Comparison of ENCODE assay signal across 1 cellular context in genomic region chr7:116924741-116925140, GRCh38.
TF ChIP-seq lines count a peak whose summit lies in the region.

No MANE protein-coding gene starts in this region.

TF ChIP-seq in IMR-90, 13 proteins besides CTCF, POLR2A, EP300 and RAD21 (continued from another document):
- no peak for TF ChIP-seq MAZ (IDR thresholded peaks at IDR 0.05; ENCODE audit: borderline replicate concordance, low read depth, low read length)
- no peak for TF ChIP-seq USF2 (IDR thresholded peaks at IDR 0.05; ENCODE audit: low read depth, low read length)
- no peak for TF ChIP-seq SMC3 (IDR thresholded peaks at IDR 0.05; ENCODE audit: low read depth, low read length)
- no peak for TF ChIP-seq MXI1 (IDR thresholded peaks at IDR 0.05; ENCODE audit: borderline replicate concordance, low read depth, low read length)
- no peak for TF ChIP-seq BHLHE40 (IDR thresholded peaks at IDR 0.05; ENCODE audit: low read depth, low read length)
- TF ChIP-seq CHD1 (IDR thresholded peaks at IDR 0.05; ENCODE audit: low read depth, low read length) = no peak
- no peak for TF ChIP-seq FOS (IDR thresholded peaks at IDR 0.05; ENCODE audit: low read depth, low read length)
- TF ChIP-seq ELK1 (IDR thresholded peaks at IDR 0.05; ENCODE audit: borderline replicate concordance, low read depth, low read length) = no peak
- TF ChIP-seq RCOR1 (IDR thresholded peaks at IDR 0.05; ENCODE audit: insufficient replicate concordance, low read length) = no peak
- TF ChIP-seq CEBPB (IDR thresholded peaks at IDR 0.05; ENCODE audit: low read depth, low read length) = no peak
